In the genomic region with DNA sequence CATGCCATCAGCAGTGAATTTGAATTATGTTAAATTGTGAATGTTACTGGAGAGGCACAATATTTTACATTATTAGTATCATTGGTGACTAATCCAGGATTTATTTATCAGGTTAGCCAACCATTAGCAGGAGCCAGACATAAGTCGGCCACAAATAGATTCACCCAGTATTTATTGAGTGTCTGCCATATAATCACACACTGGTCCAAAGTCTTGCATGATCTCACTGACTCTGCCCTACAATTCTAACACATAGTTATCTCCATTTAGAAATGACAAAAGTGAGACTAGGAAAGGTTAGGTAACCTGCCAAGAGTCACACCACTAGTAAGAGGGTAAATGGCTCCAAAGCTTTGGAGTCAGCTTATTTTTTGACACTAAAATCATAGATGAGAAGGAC, we compare ENCODE assay signal across 25 cellular contexts.
A peak's percentile ranks its signal among the peaks of the same experiment; 100 is the strongest.
DNase-seq lines count a peak whose midpoint lies in the region; TF ChIP-seq lines count a peak whose summit lies in the region.
"Had no signal": no experiment of that assay in that cellular context is flagged by ENCODE, and none has a peak within 500 bp of the region (broad histone marks: within the 10 kb centered on the region; RNA-seq: fewer than 3 reads in every experiment).

No MANE protein-coding gene starts in this region.

- H2AFZ ChIP-seq in PC-9 = no peak overlapping the region
- no peak overlapping the region for H2AFZ ChIP-seq in osteoblast (ENCODE audit: low read length)
- no peak overlapping the region for H2AFZ ChIP-seq in MM.1S (ENCODE audit: low read length)

- H3K27ac ChIP-seq in PC-9 (peak overlapping the region; percentile 19; the same call in 1 of the 2 replicates), osteoblast (ENCODE audit: low read depth, low read length) (peak overlapping the region; percentile 64), MM.1S (ENCODE audit: low read length) (no peak overlapping the region)
- H3K27ac ChIP-seq: coronary artery, lower lobe of right lung, suprapubic skin, vagina had no signal

- H3K9ac ChIP-seq in MM.1S (ENCODE audit: low read length) = no peak overlapping the region

- TF ChIP-seq CTCF in PC-9 (conservative IDR thresholded peaks at IDR 0.05) (no peak), fibroblast of mammary gland (conservative IDR thresholded peaks at IDR 0.05; ENCODE audit: control insufficient read depth, insufficient read depth, low read depth, low read length) (no peak), osteoblast (IDR thresholded peaks at IDR 0.05; ENCODE audit: extremely low read depth, low read depth, low read length) (no peak), MM.1S (IDR thresholded peaks at IDR 0.05; ENCODE audit: low read length) (no peak)

- intact Hi-C loops in PC-9 (cut with micrococcal nuclease; ENCODE audit: unreplicated experiment) = no loop called here

- BruUV-seq in PC-9 (replicated peaks; lab: Mats Ljungman, UMichigan) = no TSS peak

- H3K4me2 ChIP-seq in PC-9 (no peak overlapping the region), osteoblast (ENCODE audit: insufficient read depth, low read length) (peak overlapping the region; percentile 5), MM.1S (ENCODE audit: low read depth, low read length) (no peak overlapping the region)

- no peaks in the 10 kb centered on the region for H3K36me3 ChIP-seq in PC-9 (ENCODE audit: low read depth)
- no peaks in the 10 kb centered on the region for H3K36me3 ChIP-seq in osteoblast (ENCODE audit: insufficient read depth, low read length)
- no peaks in the 10 kb centered on the region for H3K36me3 ChIP-seq in MM.1S (replicated peaks; ENCODE audit: insufficient read depth, low read length)
- H3K36me3 ChIP-seq: lower lobe of right lung, suprapubic skin, vagina had no signal

- no peaks in the 10 kb centered on the region for H3K9me2 ChIP-seq in PC-9 (ENCODE audit: insufficient read depth)
- H3K9me2 ChIP-seq in MM.1S (replicated peaks; ENCODE audit: insufficient read depth, low read length) = no peaks in the 10 kb centered on the region

- DNase-seq in ELR (ENCODE audit: low read depth) = peak; percentile 23
- DNase-seq in PC-9 = no peak
- peak; percentile 63 for DNase-seq in fibroblast of mammary gland (ENCODE audit: low read depth)
- no peak for DNase-seq in osteoblast (ENCODE audit: insufficient read length, low spot score, missing footprints)
- no peak for DNase-seq in NCI-H1092 treated with DMSO at 0.1 percent for 48 hours (lab: John Stamatoyannopoulos, UW)
- no peak for DNase-seq in activated T-cell treated with anti-CD3 and anti-CD28 coated beads, Interleukin-2, amount 50 U/mL, for 48 hours
- no peak for DNase-seq in MM.1S
- DNase-seq: activated B cell treated with CpG ODN at 0.5 μM for 24 hours; activated CD4-positive, alpha-beta T cell treated with anti-CD3 and anti-CD28 coated beads, Interleukin-2, amount 50 U/mL, for 48 hours; activated gamma-delta T cell treated with Interleukin-2 at 50 U/mL for 16 hours; CD8-positive, alpha-beta memory T cell; DMS153; GF-D8; immature natural killer cell; lower lobe of right lung; NCI-H1417 treated with DMSO at 0.1 percent for 48 hours; NCI-H2107; NCI-H510A; NK-92 treated with Interleukin-12 subunit alpha and Interleukin-12 subunit beta, amount 100 ng/mL, for 24 hours; small intestine; stimulated activated CD4-positive, alpha-beta T cell treated with anti-CD3 and anti-CD28 coated beads, Interleukin-2, amount 100 ng/mL, for 24 hours; T-helper 9 cell had no signal

- H3K9me3 ChIP-seq in PC-9 (ENCODE audit: insufficient read depth, low read depth) = no peaks in the 10 kb centered on the region
- no peaks in the 10 kb centered on the region for H3K9me3 ChIP-seq in osteoblast (ENCODE audit: low read depth, low read length)
- no peaks in the 10 kb centered on the region for H3K9me3 ChIP-seq in MM.1S (replicated peaks; ENCODE audit: insufficient read depth, low read length)
- H3K9me3 ChIP-seq: lower lobe of right lung, suprapubic skin, vagina had no signal

- POLR2A ChIA-PET in PC-9 (lab: Charles Lee; ENCODE audit: unreplicated experiment) = no interaction called here

- H3K4me1 ChIP-seq in PC-9 (replicated peaks; ENCODE audit: insufficient read depth) (peaks cover 6% of the 10 kb centered on the region; the same call in 1 of the 2 replicates), osteoblast (ENCODE audit: insufficient read depth, low read length) (peaks cover 34% of the 10 kb centered on the region), MM.1S (ENCODE audit: low read length) (no peaks in the 10 kb centered on the region)
- H3K4me1 ChIP-seq: lower lobe of right lung, suprapubic skin, vagina had no signal

- H3K27me3 ChIP-seq in PC-9 (ENCODE audit: insufficient read depth, low read depth) (no peaks in the 10 kb centered on the region), osteoblast (ENCODE audit: insufficient read depth, low read length) (no peaks in the 10 kb centered on the region), MM.1S (replicated peaks; ENCODE audit: insufficient read depth, low read length) (no peaks in the 10 kb centered on the region)
- H3K27me3 ChIP-seq: suprapubic skin, vagina had no signal

- H3K79me2 ChIP-seq in PC-9 (ENCODE audit: low read depth) (no peaks in the 10 kb centered on the region), osteoblast (ENCODE audit: insufficient read depth, low read length) (no peaks in the 10 kb centered on the region), MM.1S (ENCODE audit: low read length) (no peaks in the 10 kb centered on the region)

- H3F3A ChIP-seq in PC-9 (ENCODE audit: insufficient read depth, low read depth) = no peaks in the 10 kb centered on the region
- no peaks in the 10 kb centered on the region for H3F3A ChIP-seq in MM.1S (ENCODE audit: insufficient read depth, low read length)

- CTCF ChIA-PET in PC-9 (lab: Charles Lee) = no interaction called here

- H4K20me1 ChIP-seq in PC-9 (ENCODE audit: insufficient read depth) = no peaks in the 10 kb centered on the region
- no peaks in the 10 kb centered on the region for H4K20me1 ChIP-seq in osteoblast (ENCODE audit: insufficient read depth, low read length)
- no peaks in the 10 kb centered on the region for H4K20me1 ChIP-seq in MM.1S (ENCODE audit: insufficient read depth, low read length)

- H3K4me3 ChIP-seq in PC-9 (no peak overlapping the region), fibroblast of mammary gland (ENCODE audit: control insufficient read depth, low read depth, low read length) (no peak overlapping the region), osteoblast (ENCODE audit: insufficient read depth, low read length) (no peak overlapping the region), MM.1S (ENCODE audit: low read length) (no peak overlapping the region)
- H3K4me3 ChIP-seq: coronary artery, lower lobe of right lung, suprapubic skin, vagina had no signal

Comparison
In these comparisons a context has a peak if more than half of its experiments do, and no peak if none do; other contexts are left out.
1. DNase-seq: peak in ELR (single experiment) and fibroblast of mammary gland (single experiment); none in PC-9 (0 of 2), osteoblast (single experiment), NCI-H1092 treated with DMSO at 0.1 percent for 48 hours (single experiment), activated T-cell treated with anti-CD3 and anti-CD28 coated beads, Interleukin-2, amount 50 U/mL, for 48 hours (0 of 2) and MM.1S (single experiment).